8 cellular contexts compared by ENCODE assay signal in genomic region chr6:95091823-95092436, GRCh38.
A peak's percentile ranks its signal among the peaks of the same experiment; 100 is the strongest.
DNase-seq lines count a peak whose midpoint lies in the region; ATAC-seq, FAIRE-seq and TF ChIP-seq lines count a peak whose summit lies in the region.

No MANE protein-coding gene starts in this region.

- no peak overlapping the region for H3K4me3 ChIP-seq in BE2C (ENCODE audit: low read depth, low read length)
- H3K4me3 ChIP-seq in adipocyte (ENCODE audit: low read length): peak overlapping the region; percentile 76
- H3K4me3 ChIP-seq in kidney (ENCODE audit: low read length in 2 of 2): no peak overlapping the region

- ATAC-seq in GM18907 (IDR thresholded peaks at IDR 0.05; ENCODE audit: unreplicated experiment): peak; percentile 90
- peak; percentile 84 for ATAC-seq in HG03103 (IDR thresholded peaks at IDR 0.05; ENCODE audit: low read depth, unreplicated experiment)

- H3K4me1 ChIP-seq in BE2C (no peaks in the 10 kb centered on the region; the same call in 1 of the 2 replicates), adipocyte (ENCODE audit: control insufficient read depth, insufficient read depth, low read length) (peaks cover 19% of the 10 kb centered on the region), kidney (ENCODE audit: control insufficient read depth in 1 of 2, insufficient read depth in 1 of 2, low read depth in 1 of 2, low read length in 2 of 2) (peaks cover 0 to 2% of the 10 kb centered on the region in 2 donors)

- H3K27ac ChIP-seq in kidney (ENCODE audit: low read depth in 2 of 2, low read length in 2 of 2): no peak overlapping the region

- no peak for DNase-seq in BE2C
- DNase-seq in NCI-H2171 treated with DMSO at 0.1 percent for 48 hours (lab: John Stamatoyannopoulos, UW): peak; percentile 84
- peak; percentile 73 for DNase-seq in adipocyte (ENCODE audit: low read depth)
- DNase-seq in kidney: no peak
- no peak for DNase-seq in activated CD8-positive, alpha-beta memory T cell treated with anti-CD3 and anti-CD28 coated beads, Interleukin-2, amount 50 U/mL, for 4 hours
- no peak for DNase-seq in hepatic stellate cell (ENCODE audit: low spot score)

- no peaks in the 10 kb centered on the region for H3K36me3 ChIP-seq in BE2C
- no peaks in the 10 kb centered on the region for H3K36me3 ChIP-seq in adipocyte (ENCODE audit: control insufficient read depth, insufficient read depth, low read length, severe bottlenecking)
- H3K36me3 ChIP-seq in kidney (ENCODE audit: control insufficient read depth in 1 of 2, insufficient read depth in 2 of 2, low read length in 2 of 2): no peaks in the 10 kb centered on the region

- FAIRE-seq in kidney (lab: Jason Lieb, UNC): no peak

- intact Hi-C loops in kidney (cut with DNase I): no loop called here

- H3K9me3 ChIP-seq in BE2C (no peaks in the 10 kb centered on the region), adipocyte (ENCODE audit: control insufficient read depth, low read length) (no peaks in the 10 kb centered on the region), kidney (ENCODE audit: control insufficient read depth in 1 of 2, low read length in 2 of 2) (no peaks in the 10 kb centered on the region)

- peak; percentile 67 for TF ChIP-seq CTCF in BE2C (IDR thresholded peaks at IDR 0.05; ENCODE audit: low read depth, low read length)
- TF ChIP-seq CTCF in kidney (IDR thresholded peaks at IDR 0.05; ENCODE audit: borderline replicate concordance, extremely low read depth, insufficient read depth): peak; percentile 45

- H3K9ac ChIP-seq in adipocyte (ENCODE audit: low read length) (peak overlapping the region; percentile 26), kidney (ENCODE audit: low read length in 2 of 2) (no peak overlapping the region)

- H3K27me3 ChIP-seq in BE2C (peaks cover 29% of the 10 kb centered on the region), adipocyte (replicated peaks; ENCODE audit: control insufficient read depth, insufficient read depth, low read length) (no peaks in the 10 kb centered on the region)

Comparison
In these comparisons a context has a peak if more than half of its experiments do, and no peak if none do; other contexts are left out.
1. DNase-seq: peak in NCI-H2171 treated with DMSO at 0.1 percent for 48 hours (single experiment) and adipocyte (single experiment); none in BE2C (single experiment), kidney (single experiment), activated CD8-positive, alpha-beta memory T cell treated with anti-CD3 and anti-CD28 coated beads, Interleukin-2, amount 50 U/mL, for 4 hours (single experiment) and hepatic stellate cell (single experiment).